32 cellular contexts compared by ENCODE assay signal in the genomic region with DNA sequence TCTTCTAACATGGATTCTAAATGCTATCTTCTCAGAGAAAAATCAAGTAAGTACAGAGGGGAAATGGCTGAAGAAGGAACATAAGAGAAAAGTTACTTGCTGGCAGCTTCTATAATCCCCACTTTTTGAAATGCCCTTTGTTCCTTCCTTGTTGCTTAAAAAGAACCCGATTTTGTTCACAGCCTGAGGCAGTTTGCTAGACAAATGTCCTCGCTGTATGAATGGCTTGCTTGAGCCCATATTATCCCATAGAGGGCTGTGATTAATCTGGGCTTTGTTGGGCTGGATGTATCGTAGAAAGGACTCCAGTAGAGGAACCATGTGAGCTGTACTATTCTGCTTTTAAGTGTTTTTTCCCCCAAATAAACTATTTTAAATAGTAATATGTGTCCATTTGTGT.
"Had no signal": no experiment of that assay in that cellular context is flagged by ENCODE, and none has a peak within 500 bp of the region (broad histone marks: within the 10 kb centered on the region; RNA-seq: fewer than 3 reads in every experiment).

No MANE protein-coding gene starts in this region.

- H3K4me3 Mint-ChIP-seq: activated B cell treated with CpG ODN at 0.5 μM for 24 hours; activated CD4-positive, alpha-beta memory T cell treated with anti-CD3 and anti-CD28 coated beads for 36 hours; activated naive CD4-positive, alpha-beta T cell treated with anti-CD3 and anti-CD28 coated beads for 36 hours; activated T-cell treated with anti-CD3 and anti-CD28 coated beads, Interleukin-2, amount 50 U/mL, for 4 hours; activated T-helper 1 cell treated with anti-CD3 and anti-CD28 coated beads, Interleukin-12 subunit alpha, Interleukin-12 subunit beta, Interleukin-2, Interleukin-4 antibody, amounts not matched to agents 30 ng/mL and 10 ng/mL and 1 ng/mL, durations not matched to agents 14 hours and 24 hours and 36 hours; T-cell; T-helper 17 cell had no signal

- H3K9me3 Mint-ChIP-seq: activated B cell treated with CpG ODN at 0.5 μM for 24 hours; activated CD4-positive, alpha-beta memory T cell treated with anti-CD3 and anti-CD28 coated beads for 36 hours; activated naive CD4-positive, alpha-beta T cell treated with anti-CD3 and anti-CD28 coated beads, Interleukin-2, amount 50 U/mL, for 72 hours; activated T-cell treated with anti-CD3 and anti-CD28 coated beads, Interleukin-2, amount 50 U/mL, for 4 hours; activated T-helper 1 cell treated with anti-CD3 and anti-CD28 coated beads, Interleukin-12 subunit alpha, Interleukin-12 subunit beta, Interleukin-2, Interleukin-4 antibody, amounts not matched to agents 30 ng/mL and 10 ng/mL and 1 ng/mL, durations not matched to agents 14 hours and 24 hours and 36 hours; T-cell had no signal

- DNase-seq: activated B cell treated with CpG ODN at 0.5 μM for 24 hours; activated CD4-positive, alpha-beta memory T cell treated with anti-CD3 and anti-CD28 coated beads for 36 hours; activated CD4-positive, alpha-beta T cell treated with anti-CD3 and anti-CD28 coated beads for 4 hours; activated CD4-positive, alpha-beta T cell treated with anti-CD3 and anti-CD28 coated beads, Interleukin-2, amount 50 U/mL, for 1 hour; activated CD4-positive, CD25-positive, alpha-beta regulatory T cell treated with anti-CD3 and anti-CD28 coated beads, Interleukin-2, amount 50 U/mL, for 72 hours; activated CD8-positive, alpha-beta memory T cell treated with anti-CD3 and anti-CD28 coated beads, Interleukin-2, amount 50 U/mL, for 4 hours; activated gamma-delta T cell treated with Interleukin-2 at 50 U/mL for 16 hours; activated naive CD4-positive, alpha-beta T cell treated with anti-CD3 and anti-CD28 coated beads for 36 hours; activated T-cell treated with anti-CD3 and anti-CD28 coated beads for 4 hours; activated T-cell treated with anti-CD3 and anti-CD28 coated beads, Interleukin-2, amount 50 U/mL, for 4 hours; adrenal gland; body of pancreas; central memory CD4-positive, alpha-beta T cell; NCI-H1105; NCI-H1417 treated with DMSO at 0.1 percent for 48 hours; NCI-H187 treated with DMSO at 0.1 percent for 48 hours; NCI-H2081; NCI-H2171 treated with DMSO at 0.1 percent for 48 hours; NCI-H2227 treated with DMSO at 0.1 percent for 48 hours; NCI-H446; NCI-H510A treated with DMSO at 0.1 percent for 48 hours; NCI-H526 treated with DMSO at 0.1 percent for 48 hours; NCI-H774; RPMI8226; SHP77 treated with DMSO at 0.1 percent for 48 hours; T-cell; T-helper 17 cell had no signal

- H3K27me3 ChIP-seq: body of pancreas, SJSA1 had no signal

- H3K4me1 ChIP-seq: adrenal gland, body of pancreas, SJSA1 had no signal

- H3K4me1 Mint-ChIP-seq: activated B cell treated with CpG ODN at 0.5 μM for 24 hours, T-cell, T-helper 17 cell had no signal

- H3K9me3 ChIP-seq: adrenal gland, body of pancreas, SJSA1 had no signal

- H3K27ac ChIP-seq: adrenal gland, body of pancreas, SJSA1, VCaP had no signal

- H3K36me3 Mint-ChIP-seq: activated CD4-positive, alpha-beta memory T cell treated with anti-CD3 and anti-CD28 coated beads for 36 hours; activated naive CD4-positive, alpha-beta T cell treated with anti-CD3 and anti-CD28 coated beads, Interleukin-2, amount 50 U/mL, for 72 hours; T-cell had no signal

- H3K27ac Mint-ChIP-seq: activated B cell treated with CpG ODN at 0.5 μM for 24 hours; activated CD4-positive, alpha-beta memory T cell treated with anti-CD3 and anti-CD28 coated beads for 36 hours; activated naive CD4-positive, alpha-beta T cell treated with anti-CD3 and anti-CD28 coated beads for 36 hours; activated naive CD4-positive, alpha-beta T cell treated with anti-CD3 and anti-CD28 coated beads, Interleukin-2, amount 50 U/mL, for 72 hours; activated T-helper 1 cell treated with anti-CD3 and anti-CD28 coated beads, Interleukin-12 subunit alpha, Interleukin-12 subunit beta, Interleukin-2, Interleukin-4 antibody, amounts not matched to agents 30 ng/mL and 10 ng/mL and 1 ng/mL, durations not matched to agents 14 hours and 24 hours and 36 hours; T-cell; T-helper 17 cell had no signal

- H3K4me3 ChIP-seq: adrenal gland, body of pancreas, K562, SJSA1 had no signal

- H3K36me3 ChIP-seq: adrenal gland, SJSA1 had no signal

- H3K27me3 Mint-ChIP-seq: activated B cell treated with CpG ODN at 0.5 μM for 24 hours; activated CD4-positive, alpha-beta memory T cell treated with anti-CD3 and anti-CD28 coated beads for 36 hours; T-helper 17 cell had no signal
